8 cellular contexts compared by ENCODE assay signal in genomic region chr9:75891277-75892167, GRCh38. TPM values are rescaled to one million over a fixed set of nuclear protein-coding genes. Genes with fewer than 3 reads are reported as not detected.
A peak's percentile ranks its signal among the peaks of the same experiment; 100 is the strongest.
DNase-seq lines count a peak whose midpoint lies in the region; ATAC-seq and TF ChIP-seq lines count a peak whose summit lies in the region.

No MANE protein-coding gene starts in this region.

- peak overlapping the region; percentile 89 for H3K14ac ChIP-seq in trophoblast cell (ENCODE audit: low read length)

- H2AK5ac ChIP-seq in trophoblast cell (ENCODE audit: low read length), result no peak overlapping the region

- no CpG with 5 or more reads among the region's 56 CpGs for WGBS in trophoblast cell (ENCODE audit: extremely low coverage, insufficient coverage, insufficient read length)

- H2BK120ac ChIP-seq in trophoblast cell (ENCODE audit: insufficient read depth, low read length, poor library complexity), result peak overlapping the region; percentile 68

- H3K4me3 ChIP-seq in LNCaP clone FGC (ENCODE audit: low read depth, low read length), result peak overlapping the region; percentile 50
- peak overlapping the region; percentile 90 for H3K4me3 ChIP-seq in trophoblast cell (ENCODE audit: low read depth, low read length)

- peak overlapping the region; percentile 95 for H3K4me2 ChIP-seq in trophoblast cell (ENCODE audit: low read length)

- peak overlapping the region; percentile 86 for H3K27ac Mint-ChIP-seq in Calu3 (ENCODE audit: unreplicated experiment)
- H3K27ac Mint-ChIP-seq in activated naive CD8-positive, alpha-beta T cell treated with anti-CD3 and anti-CD28 coated beads for 36 hours, result peak overlapping the region; percentile 87

- ATAC-seq in left cardiac atrium (peak; percentile 4 to 13), GM21515 (IDR thresholded peaks at IDR 0.05; ENCODE audit: unreplicated experiment) (no peak), GM18907 (IDR thresholded peaks at IDR 0.05; ENCODE audit: unreplicated experiment) (no peak)

- H4K12ac ChIP-seq in trophoblast cell (ENCODE audit: low read depth, low read length), result no peak overlapping the region

- no peak overlapping the region for H2BK12ac ChIP-seq in trophoblast cell (ENCODE audit: low read length)

- DNase-seq in Calu3, result no peak
- no peak for DNase-seq in LNCaP clone FGC (ENCODE audit: low read depth)
- DNase-seq in activated naive CD8-positive, alpha-beta T cell treated with anti-CD3 and anti-CD28 coated beads for 36 hours, result peak; percentile 34
- DNase-seq in left cardiac atrium, result peak; percentile 37
- DNase-seq in trophoblast cell, result peak in 1 of 2 donors; percentile 21
- DNase-seq in NCI-H1436 (lab: John Stamatoyannopoulos, UW), result no peak

- H3K18ac ChIP-seq in trophoblast cell (ENCODE audit: low read length), result peak overlapping the region; percentile 74

- peak overlapping the region; percentile 86 for H3K27ac ChIP-seq in trophoblast cell (ENCODE audit: low read depth, low read length)

- H3K9ac ChIP-seq in trophoblast cell (ENCODE audit: low read length), result peak overlapping the region; percentile 73

- H3K79me1 ChIP-seq in trophoblast cell (ENCODE audit: low read length), result peaks cover 12% of the 10 kb centered on the region

- H3K36me3 Mint-ChIP-seq in Calu3 (ENCODE audit: insufficient read depth, unreplicated experiment), result peaks cover 43% of the 10 kb centered on the region
- no peaks in the 10 kb centered on the region for H3K36me3 Mint-ChIP-seq in activated naive CD8-positive, alpha-beta T cell treated with anti-CD3 and anti-CD28 coated beads for 36 hours

- CTCF ChIA-PET in Calu3 (lab: Charles Lee), result interaction anchor here (1.0 to 1.5 kb wide), 3 partner anchors 19 to 102 kb away, joined by 3 to 4 read pairs (median 3); no protein-coding TSS in a partner anchor

- H2BK5ac ChIP-seq in trophoblast cell (ENCODE audit: low read depth, low read length, poor library complexity), result no peak overlapping the region

- H4K91ac ChIP-seq in trophoblast cell (ENCODE audit: low read depth, low read length), result peak overlapping the region; percentile 42

- H3K23ac ChIP-seq in trophoblast cell (ENCODE audit: low read length), result no peak overlapping the region

- peaks cover 27% of the 10 kb centered on the region for H3K4me1 Mint-ChIP-seq in Calu3 (ENCODE audit: low read depth, unreplicated experiment)
- H3K4me1 Mint-ChIP-seq in activated naive CD8-positive, alpha-beta T cell treated with anti-CD3 and anti-CD28 coated beads for 36 hours, result peaks cover 40% of the 10 kb centered on the region

- intact Hi-C loops in Calu3 (cut with micrococcal nuclease; ENCODE audit: unreplicated experiment) (loop anchor here (5.0 kb wide), 2 partner anchors 71 to 106 kb away; no protein-coding TSS in a partner anchor), left cardiac atrium (cut with DNase I) (loop anchor here in 1 of 2 donors (5.0 kb wide), 2 partner anchors 61 to 411 kb away; no protein-coding TSS in a partner anchor)

- H3K79me2 ChIP-seq in trophoblast cell (ENCODE audit: control insufficient read depth, insufficient read depth, low read length, poor library complexity), result peaks cover 6% of the 10 kb centered on the region

- peaks cover 3 to 7% of the 10 kb centered on the region in 2 experiments for H3K4me1 ChIP-seq in trophoblast cell (ENCODE audit: control insufficient read depth in 1 of 2, insufficient read depth in 2 of 2, low read length in 2 of 2)

- BruUV-seq in Calu3 (replicated peaks; lab: Mats Ljungman, UMichigan), result TSS peak; percentile 1

- no peaks in the 10 kb centered on the region for H3K9me3 Mint-ChIP-seq in Calu3 (ENCODE audit: low read depth, unreplicated experiment)
- no peaks in the 10 kb centered on the region for H3K9me3 Mint-ChIP-seq in activated naive CD8-positive, alpha-beta T cell treated with anti-CD3 and anti-CD28 coated beads for 36 hours

- TF ChIP-seq CTCF in Calu3 (IDR thresholded peaks at IDR 0.05; ENCODE audit: unreplicated experiment), result no peak
- no peak for TF ChIP-seq CTCF in LNCaP clone FGC (IDR thresholded peaks at IDR 0.05; ENCODE audit: control insufficient read depth, extremely low read depth, insufficient read depth)

- H3K27me3 Mint-ChIP-seq in Calu3 (ENCODE audit: unreplicated experiment), result no peaks in the 10 kb centered on the region
- H3K27me3 Mint-ChIP-seq in activated naive CD8-positive, alpha-beta T cell treated with anti-CD3 and anti-CD28 coated beads for 36 hours, result no peaks in the 10 kb centered on the region

- H3K9me3 ChIP-seq in trophoblast cell (ENCODE audit: insufficient read depth, low read depth, low read length), result no peaks in the 10 kb centered on the region

- peak overlapping the region; percentile 99 for H3K4me3 Mint-ChIP-seq in Calu3 (ENCODE audit: low read depth, unreplicated experiment)
- H3K4me3 Mint-ChIP-seq in activated naive CD8-positive, alpha-beta T cell treated with anti-CD3 and anti-CD28 coated beads for 36 hours, result peak overlapping the region; percentile 98

- peak overlapping the region; percentile 43 for H3K4ac ChIP-seq in trophoblast cell (ENCODE audit: low read depth, low read length)

- no peaks in the 10 kb centered on the region for H3K36me3 ChIP-seq in trophoblast cell (ENCODE audit: control insufficient read depth in 1 of 2, insufficient read depth in 2 of 2, low read length in 2 of 2)

- no peaks in the 10 kb centered on the region for H3K27me3 ChIP-seq in trophoblast cell (ENCODE audit: insufficient read depth, low read length)

- peak overlapping the region; percentile 47 for H4K8ac ChIP-seq in trophoblast cell (ENCODE audit: low read depth, low read length)

- peak overlapping the region; percentile 75 for H2AFZ ChIP-seq in trophoblast cell (ENCODE audit: insufficient read depth, low read length, poor library complexity)

RNA-seq across cellular contexts. Expression of gene PCSK5, which starts 1.0 kb away (rescaled TPM):
- total RNA-seq in Calu3 (2022), result 38.4 and 46.6 TPM in 2 replicates
- 1 to 10 TPM; 5.3 to 5.5 TPM for total RNA-seq in activated naive CD8-positive, alpha-beta T cell treated with anti-CD3 and anti-CD28 coated beads for 36 hours
- 1 to 10 TPM; 7.9 to 9.3 TPM for total RNA-seq in left cardiac atrium
- polyA plus RNA-seq in trophoblast cell (2013), result 18.4 and 18.5 TPM in 2 replicates

Comparison
In these comparisons a context has a peak if more than half of its experiments do, and no peak if none do; other contexts are left out.
1. DNase-seq: peak in activated naive CD8-positive, alpha-beta T cell treated with anti-CD3 and anti-CD28 coated beads for 36 hours (single experiment) and left cardiac atrium (single experiment); none in Calu3 (single experiment), LNCaP clone FGC (single experiment) and NCI-H1436 (single experiment).
2. ATAC-seq: peak in left cardiac atrium (2 of 2); none in GM21515 (single experiment) and GM18907 (single experiment).